Comparison of ENCODE assay signal across 20 cellular contexts in genomic region chr20:34350095-34350494, GRCh38. TPM values are rescaled to one million over a fixed set of nuclear protein-coding genes. Genes with fewer than 3 reads are reported as not detected.
DNase-seq lines count a peak whose midpoint lies in the region; ATAC-seq, FAIRE-seq and TF ChIP-seq lines count a peak whose summit lies in the region.
"Had no signal": no experiment of that assay in that cellular context is flagged by ENCODE, and none has a peak within 500 bp of the region (broad histone marks: within the 10 kb centered on the region; RNA-seq: fewer than 3 reads in every experiment).

No MANE protein-coding gene starts in this region.

- H3K4me1 ChIP-seq in CD8-positive, alpha-beta T cell (ENCODE audit: insufficient read depth, low read length), result no peaks in the 10 kb centered on the region
- peaks cover 4% of the 10 kb centered on the region for H3K4me1 ChIP-seq in endothelial cell of umbilical vein (ENCODE audit: control insufficient read depth, extremely low read depth, insufficient read depth, low read length)
- no peaks in the 10 kb centered on the region for H3K4me1 ChIP-seq in upper lobe of right lung
- H3K4me1 ChIP-seq: heart left ventricle, suprapubic skin had no signal

- no peak overlapping the region for H3K4me2 ChIP-seq in endothelial cell of umbilical vein (ENCODE audit: insufficient read depth, low read length)

- no peaks in the 10 kb centered on the region for H3K9me3 ChIP-seq in CD8-positive, alpha-beta T cell (ENCODE audit: low read length)
- no peaks in the 10 kb centered on the region for H3K9me3 ChIP-seq in endothelial cell of umbilical vein (replicated peaks; ENCODE audit: control insufficient read depth, insufficient read depth, low read length)
- H3K9me3 ChIP-seq in upper lobe of right lung, result no peaks in the 10 kb centered on the region
- H3K9me3 ChIP-seq: heart left ventricle, suprapubic skin had no signal

- no peak overlapping the region for H3K27ac ChIP-seq in CD8-positive, alpha-beta T cell (ENCODE audit: low read depth, low read length)
- H3K27ac ChIP-seq in endothelial cell of umbilical vein (ENCODE audit: insufficient read depth, low read depth, low read length) (no peak overlapping the region), upper lobe of right lung (no peak overlapping the region)
- H3K27ac ChIP-seq: heart left ventricle, suprapubic skin, VCaP had no signal

- dilution Hi-C loops in endothelial cell of umbilical vein (cut with MboI; ENCODE audit: extremely low pct_ligation_motif_present, low sequenced_read_pairs), result no loop called here

- CTCF ChIA-PET in CD8-positive, alpha-beta T cell (lab: Charles Lee), result no interaction called here
- CTCF ChIA-PET in endothelial cell of umbilical vein (lab: Charles Lee), result interaction anchor here (0.7 to 2.5 kb wide), 2 partner anchors 37 to 160 kb away, joined by 3 to 11 read pairs; no protein-coding TSS in a partner anchor

- no peaks in the 10 kb centered on the region for H3K27me3 Mint-ChIP-seq in CD8-positive, alpha-beta T cell (ENCODE audit: low read depth)
- H3K27me3 Mint-ChIP-seq: activated naive CD8-positive, alpha-beta T cell treated with anti-CD3 and anti-CD28 coated beads for 36 hours; CD4-positive, alpha-beta memory T cell had no signal

- H3K36me3 Mint-ChIP-seq in CD8-positive, alpha-beta T cell, result no peaks in the 10 kb centered on the region
- H3K36me3 Mint-ChIP-seq: activated naive CD8-positive, alpha-beta T cell treated with anti-CD3 and anti-CD28 coated beads for 36 hours; CD4-positive, alpha-beta memory T cell had no signal

- BruUV-seq in endothelial cell of umbilical vein (replicated peaks; lab: Mats Ljungman, UMichigan), result no TSS peak

- H3K9ac ChIP-seq in endothelial cell of umbilical vein (replicated peaks; ENCODE audit: extremely low read depth, insufficient read depth, low read length), result no peak overlapping the region

- no peaks in the 10 kb centered on the region for H3K79me2 ChIP-seq in endothelial cell of umbilical vein (ENCODE audit: control insufficient read depth, insufficient read depth, low read length)

- H3K9me3 Mint-ChIP-seq in CD8-positive, alpha-beta T cell, result no peaks in the 10 kb centered on the region
- H3K9me3 Mint-ChIP-seq: activated naive CD8-positive, alpha-beta T cell treated with anti-CD3 and anti-CD28 coated beads for 36 hours; activated T-cell treated with anti-CD3 and anti-CD28 coated beads, Interleukin-2, amount 50 U/mL, for 4 hours; endodermal cell; HFFc6 had no signal

- no peak for TF ChIP-seq POLR2A in endothelial cell of umbilical vein (IDR thresholded peaks at IDR 0.05; ENCODE audit: low read depth, low read length)

- H3K4me3 ChIP-seq in CD8-positive, alpha-beta T cell (ENCODE audit: low read depth, low read length), result no peak overlapping the region
- H3K4me3 ChIP-seq in endothelial cell of umbilical vein (replicated peaks in 1 of 3; ENCODE audit: insufficient read depth in 1 of 3, low read depth in 1 of 3, low read length in 3 of 3), result no peak overlapping the region
- no peak overlapping the region for H3K4me3 ChIP-seq in H7 (ENCODE audit: insufficient read depth, low read depth, low read length)
- H3K4me3 ChIP-seq in upper lobe of right lung, result no peak overlapping the region
- H3K4me3 ChIP-seq: heart left ventricle, suprapubic skin had no signal

- peak; percentile 55 for ATAC-seq in CD8-positive, alpha-beta T cell
- ATAC-seq in HG03175 (IDR thresholded peaks at IDR 0.05; ENCODE audit: unreplicated experiment) (no peak), upper lobe of right lung (no peak), HG03095 (IDR thresholded peaks at IDR 0.05; ENCODE audit: unreplicated experiment) (no peak)
- ATAC-seq: activated T-cell treated with anti-CD3 and anti-CD28 coated beads, Interleukin-2, amount 50 U/mL, for 4 hours; heart left ventricle had no signal

- no peak for TF ChIP-seq CTCF in CD8-positive, alpha-beta T cell (IDR thresholded peaks at IDR 0.05)
- TF ChIP-seq CTCF in endothelial cell of umbilical vein (IDR thresholded peaks at IDR 0.05; ENCODE audit: extremely low read depth in 1 of 2, insufficient read depth in 1 of 2, low read depth in 1 of 2, low read length in 2 of 2), result no peak
- no peak for TF ChIP-seq CTCF in upper lobe of right lung (IDR thresholded peaks at IDR 0.05)

- FAIRE-seq in endothelial cell of umbilical vein (lab: Jason Lieb, UNC), result no peak

- DNase-seq in CD8-positive, alpha-beta T cell, result no peak
- peak; percentile 26 to 47 for DNase-seq in Kasumi-1 (lab: John Stamatoyannopoulos, UW)
- peak; percentile 71 for DNase-seq in SKM-1 treated with dmso at 0.1 percent for 144 hours (lab: John Stamatoyannopoulos, UW; ENCODE audit: unreplicated experiment)
- DNase-seq in endothelial cell of umbilical vein (ENCODE audit: low read depth, low spot score), result no peak
- no peak for DNase-seq in H7
- no peak for DNase-seq in upper lobe of right lung
- DNase-seq: activated CD4-positive, alpha-beta T cell treated with anti-CD3 and anti-CD28 coated beads, Interleukin-2, amount 50 U/mL, for 48 hours; activated naive CD8-positive, alpha-beta T cell treated with anti-CD3 and anti-CD28 coated beads for 36 hours; activated T-cell treated with anti-CD3 and anti-CD28 coated beads, Interleukin-2, amount 50 U/mL, for 4 hours; endodermal cell; heart left ventricle; KG1; NCI-H774; retina had no signal

- no peak overlapping the region for H3K4me3 Mint-ChIP-seq in CD8-positive, alpha-beta T cell
- H3K4me3 Mint-ChIP-seq: activated naive CD8-positive, alpha-beta T cell treated with anti-CD3 and anti-CD28 coated beads for 36 hours; activated T-cell treated with anti-CD3 and anti-CD28 coated beads, Interleukin-2, amount 50 U/mL, for 4 hours; CD4-positive, alpha-beta memory T cell; endodermal cell; HFFc6 had no signal

- H3K27me3 ChIP-seq in CD8-positive, alpha-beta T cell (ENCODE audit: insufficient read depth, low read length), result no peaks in the 10 kb centered on the region
- H3K27me3 ChIP-seq in endothelial cell of umbilical vein (ENCODE audit: control insufficient read depth in 2 of 2, insufficient read depth in 2 of 2, low read length in 2 of 2) (no peaks in the 10 kb centered on the region), H7 (ENCODE audit: control insufficient read depth, insufficient read depth, low read length) (no peaks in the 10 kb centered on the region), upper lobe of right lung (no peaks in the 10 kb centered on the region)
- H3K27me3 ChIP-seq: heart left ventricle, suprapubic skin had no signal

- H3K9me1 ChIP-seq in endothelial cell of umbilical vein (replicated peaks; ENCODE audit: control insufficient read depth, extremely low read depth, insufficient read depth, low read length), result no peaks in the 10 kb centered on the region

- H3K4me1 Mint-ChIP-seq in CD8-positive, alpha-beta T cell (ENCODE audit: low read depth), result peaks cover 3% of the 10 kb centered on the region

- no peak overlapping the region for H3K27ac Mint-ChIP-seq in CD8-positive, alpha-beta T cell
- H3K27ac Mint-ChIP-seq: activated naive CD8-positive, alpha-beta T cell treated with anti-CD3 and anti-CD28 coated beads for 36 hours; endodermal cell; HFFc6 had no signal

- no peak overlapping the region for H2AFZ ChIP-seq in endothelial cell of umbilical vein (ENCODE audit: low read depth, low read length)

- no peaks in the 10 kb centered on the region for H4K20me1 ChIP-seq in endothelial cell of umbilical vein (replicated peaks; ENCODE audit: control insufficient read depth, extremely low read depth, insufficient read depth, low read length)

- POLR2A ChIA-PET in CD8-positive, alpha-beta T cell (lab: Charles Lee), result no interaction called here
- POLR2A ChIA-PET in endothelial cell of umbilical vein (lab: Charles Lee), result no interaction called here

- no peaks in the 10 kb centered on the region for H3K36me3 ChIP-seq in CD8-positive, alpha-beta T cell (ENCODE audit: insufficient read depth, low read length)
- H3K36me3 ChIP-seq in endothelial cell of umbilical vein (ENCODE audit: control insufficient read depth in 2 of 2, extremely low read depth in 1 of 2, insufficient read depth in 2 of 2, low read length in 2 of 2), result no peaks in the 10 kb centered on the region
- no peaks in the 10 kb centered on the region for H3K36me3 ChIP-seq in H7 (replicated peaks; ENCODE audit: control insufficient read depth, insufficient read depth, low read length)
- no peaks in the 10 kb centered on the region for H3K36me3 ChIP-seq in upper lobe of right lung
- H3K36me3 ChIP-seq: heart left ventricle, suprapubic skin had no signal

- intact Hi-C loops in CD8-positive, alpha-beta T cell (cut with DNase I, micrococcal nuclease), result no loop called here
- intact Hi-C loops in endothelial cell of umbilical vein (cut with micrococcal nuclease), result no loop called here
- intact Hi-C loops in upper lobe of right lung (cut with DNase I), result no loop called here

TF ChIP-seq in endothelial cell of umbilical vein, 7 proteins besides CTCF, POLR2A, EP300 and RAD21:
- TF ChIP-seq JUN (IDR thresholded peaks at IDR 0.05; ENCODE audit: borderline replicate concordance, insufficient read depth, insufficient read length, low read depth) (no peak), GATA2 (IDR thresholded peaks at IDR 0.05; ENCODE audit: insufficient read depth, insufficient read length, low read depth, low read length) (peak; percentile 64)

RNA-seq across cellular contexts. Expression of gene ITCH, which starts 13.0 kb away (rescaled TPM):
- total RNA-seq in CD8-positive, alpha-beta T cell, result 10 to 100 TPM; 50.4 to 55.2 TPM
- total RNA-seq in endothelial cell of umbilical vein (52.2 and 57.4 TPM in 2 replicates), upper lobe of right lung (65.6 TPM)
- 6.4 and 29.5 TPM in 2 replicates for polyA plus RNA-seq in endothelial cell of umbilical vein
- polyA plus RNA-seq in endothelial cell of umbilical vein (2011; cell fraction: cytosol; rRNA removed), result 7.3 and 7.5 TPM in 2 replicates
- 15.6 and 18.5 TPM in 2 replicates for polyA plus RNA-seq in endothelial cell of umbilical vein (2011; cell fraction: nucleus; rRNA removed)
- 34.9 and 36.0 TPM in 2 replicates for polyA plus RNA-seq in endothelial cell of umbilical vein (2012)
- polyA minus RNA-seq in endothelial cell of umbilical vein, result 29.5 and 73.8 TPM in 2 replicates
- 23.5 TPM for polyA minus RNA-seq in endothelial cell of umbilical vein (2011; cell fraction: cytosol; rRNA and poly(A)+ RNA removed)
- 39.4 and 67.0 TPM in 2 replicates for polyA minus RNA-seq in endothelial cell of umbilical vein (2011; cell fraction: nucleus; rRNA and poly(A)+ RNA removed)
- total RNA-seq in H7 (2014; rRNA removed; shearing (Covaris generic)), result 27.5 and 43.5 TPM in 2 replicates

RNA-seq across cellular contexts. Expression of gene AHCY, which starts 46.9 kb away (rescaled TPM):
- total RNA-seq in CD8-positive, alpha-beta T cell, result 10 to 100 TPM; 16.1 to 17.8 TPM
- total RNA-seq in endothelial cell of umbilical vein (94.7 and 101 TPM in 2 replicates), upper lobe of right lung (59.6 TPM)
- 150 and 168 TPM in 2 replicates for polyA plus RNA-seq in endothelial cell of umbilical vein
- 133 and 134 TPM in 2 replicates for polyA plus RNA-seq in endothelial cell of umbilical vein (2011; cell fraction: cytosol; rRNA removed)
- polyA plus RNA-seq in endothelial cell of umbilical vein (2011; cell fraction: nucleus; rRNA removed), result 74.0 and 82.1 TPM in 2 replicates
- polyA plus RNA-seq in endothelial cell of umbilical vein (2012), result 125 and 158 TPM in 2 replicates
- 194 and 239 TPM in 2 replicates for polyA minus RNA-seq in endothelial cell of umbilical vein
- 245 TPM for polyA minus RNA-seq in endothelial cell of umbilical vein (2011; cell fraction: cytosol; rRNA and poly(A)+ RNA removed)
- polyA minus RNA-seq in endothelial cell of umbilical vein (2011; cell fraction: nucleus; rRNA and poly(A)+ RNA removed), result 26.6 and 31.0 TPM in 2 replicates
- 331 and 361 TPM in 2 replicates for total RNA-seq in H7 (2014; rRNA removed; shearing (Covaris generic))

Comparison
In these comparisons a context has a peak if more than half of its experiments do, and no peak if none do; other contexts are left out.
1. DNase-seq: peak in Kasumi-1 (2 of 2) and SKM-1 treated with dmso at 0.1 percent for 144 hours (single experiment); none in CD8-positive, alpha-beta T cell (0 of 7), endothelial cell of umbilical vein (single experiment), H7 (single experiment) and upper lobe of right lung (single experiment).